ENCODE assay signal across 16 cellular contexts in genomic region chr19:56751078-56751489, GRCh38.
A peak's percentile ranks its signal among the peaks of the same experiment; 100 is the strongest.
DNase-seq lines count a peak whose midpoint lies in the region; ATAC-seq lines count a peak whose summit lies in the region.
"Had no signal": no experiment of that assay in that cellular context is flagged by ENCODE, and none has a peak within 500 bp of the region (broad histone marks: within the 10 kb centered on the region; RNA-seq: fewer than 3 reads in every experiment).

No MANE protein-coding gene starts in this region.

- ATAC-seq in GM21576 (IDR thresholded peaks at IDR 0.05; ENCODE audit: unreplicated experiment) (no peak), HG02642 (IDR thresholded peaks at IDR 0.05; ENCODE audit: poor library complexity, unreplicated experiment) (no peak)
- ATAC-seq: activated CD8-positive, alpha-beta memory T cell treated with anti-CD3 and anti-CD28 coated beads, Interleukin-2, amount 10 ng/mL, durations not matched to agents 7 days and 5 days had no signal

- DNase-seq in DMS 273 (lab: John Stamatoyannopoulos, UW; ENCODE audit: unreplicated experiment) (peak; percentile 41), DMS 273 treated with DMSO at 0.1 percent for 48 hours (lab: John Stamatoyannopoulos, UW) (no peak), astrocyte of the hippocampus (ENCODE audit: low read depth, low spot score) (peak; percentile 11), medulla oblongata (ENCODE audit: extremely low spot score) (peak; percentile 90), superior temporal gyrus (ENCODE audit: extremely low spot score) (peak; percentile 93), DMS114 treated with DMSO at 0.1 percent for 48 hours (lab: John Stamatoyannopoulos, UW; ENCODE audit: unreplicated experiment) (no peak)
- DNase-seq: activated B cell treated with CpG ODN at 0.5 μM for 24 hours; activated CD8-positive, alpha-beta memory T cell treated with anti-CD3 and anti-CD28 coated beads, Interleukin-2, amount 10 ng/mL, durations not matched to agents 7 days and 5 days; activated naive CD4-positive, alpha-beta T cell; CD4-positive, alpha-beta T cell; endodermal cell; foreskin fibroblast; immature natural killer cell; NCI-H446 had no signal

Comparison
In these comparisons a context has a peak if more than half of its experiments do, and no peak if none do; other contexts are left out.
1. DNase-seq: peak in DMS 273 (single experiment), astrocyte of the hippocampus (single experiment), medulla oblongata (single experiment) and superior temporal gyrus (single experiment); none in DMS 273 treated with DMSO at 0.1 percent for 48 hours (single experiment) and DMS114 treated with DMSO at 0.1 percent for 48 hours (single experiment).